In the genomic region with DNA sequence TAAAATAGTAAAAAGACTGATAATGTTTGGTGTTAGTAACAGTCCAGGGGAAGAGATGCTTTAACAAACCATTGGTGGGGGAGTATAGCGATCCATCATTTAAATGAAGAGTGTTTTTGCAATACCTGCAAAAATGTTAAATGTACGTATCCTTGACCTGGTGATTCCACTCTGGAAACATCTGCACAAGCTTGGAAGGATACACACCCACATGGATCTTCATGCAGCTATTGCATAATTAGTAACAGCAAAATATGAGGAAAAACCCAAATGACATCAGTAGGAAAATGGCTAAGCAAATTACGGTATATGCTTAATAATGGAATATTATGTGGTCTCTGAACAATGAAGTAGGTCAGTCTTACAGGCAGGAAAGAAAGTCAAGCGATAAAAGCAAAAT, we compare ENCODE assay signal across 22 cellular contexts. TPM values are rescaled to one million over a fixed set of nuclear protein-coding genes. Genes with fewer than 3 reads are reported as not detected.
DNase-seq lines count a peak whose midpoint lies in the region; ATAC-seq and TF ChIP-seq lines count a peak whose summit lies in the region.
"Had no signal": no experiment of that assay in that cellular context is flagged by ENCODE, and none has a peak within 500 bp of the region (broad histone marks: within the 10 kb centered on the region; RNA-seq: fewer than 3 reads in every experiment).

No MANE protein-coding gene starts in this region.

- H3K36me3 ChIP-seq in cardiac muscle cell (peaks cover 55% of the 10 kb centered on the region), heart right ventricle (no peaks in the 10 kb centered on the region), esophagus muscularis mucosa (no peaks in the 10 kb centered on the region)
- H3K36me3 ChIP-seq: BE2C; BLaER1 treated with 17β-estradiol and CSF1 and Interleukin-3, amounts not matched to agents 10 nM and 100 nM had no signal

- H3K9me3 Mint-ChIP-seq in mesothelial cell of epicardium: peaks cover 14% of the 10 kb centered on the region
- H3K9me3 Mint-ChIP-seq: CD4-positive, alpha-beta T cell had no signal

- H3K9me3 ChIP-seq in cardiac muscle cell (ENCODE audit: low read depth) (no peaks in the 10 kb centered on the region), heart right ventricle (peaks cover 0 to 5% (median 0%) of the 10 kb centered on the region in 11 donors), esophagus muscularis mucosa (no peaks in the 10 kb centered on the region)
- H3K9me3 ChIP-seq: BE2C had no signal

- peak overlapping the region; percentile 2 for H3K27ac Mint-ChIP-seq in mesothelial cell of epicardium
- H3K27ac Mint-ChIP-seq: CD14-positive monocyte; CD4-positive, alpha-beta T cell; CD8-positive, alpha-beta memory T cell had no signal

- TF ChIP-seq EP300 in esophagus muscularis mucosa (IDR thresholded peaks at IDR 0.05): no peak

- H3K27me3 ChIP-seq in cardiac muscle cell: no peaks in the 10 kb centered on the region
- peaks cover 0 to 4% (median 0%) of the 10 kb centered on the region in 7 donors for H3K27me3 ChIP-seq in heart right ventricle
- no peaks in the 10 kb centered on the region for H3K27me3 ChIP-seq in esophagus muscularis mucosa
- H3K27me3 ChIP-seq: BLaER1 treated with 17β-estradiol and CSF1 and Interleukin-3, amounts not matched to agents 10 nM and 100 nM had no signal

- peaks cover 30% of the 10 kb centered on the region for H3K36me3 Mint-ChIP-seq in mesothelial cell of epicardium
- H3K36me3 Mint-ChIP-seq: CD14-positive monocyte; CD8-positive, alpha-beta memory T cell had no signal

- 89 to 92% methylated on average over 4 of the region's 4 CpGs for WGBS in heart right ventricle, 2 donors
- WGBS in esophagus muscularis mucosa: 86% methylated on average over 4 of the region's 4 CpGs

- intact Hi-C loops in heart right ventricle (cut with DNase I) (no loop called here), esophagus muscularis mucosa (cut with DNase I) (no loop called here)

- TF ChIP-seq POLR2A in esophagus muscularis mucosa (IDR thresholded peaks at IDR 0.05; ENCODE audit: low read depth): no peak

- DNase-seq in cardiac muscle cell (ENCODE audit: low read depth in 1 of 2, low spot score in 1 of 2): no peak
- no peak for DNase-seq in heart right ventricle
- peak; percentile 37 for DNase-seq in esophagus muscularis mucosa (ENCODE audit: extremely low spot score)
- no peak for DNase-seq in mesothelial cell of epicardium (ENCODE audit: low spot score in 2 of 2, unreplicated experiment in 2 of 2)
- no peak for DNase-seq in activated CD4-positive, CD25-positive, alpha-beta regulatory T cell treated with anti-CD3 and anti-CD28 coated beads, Interleukin-2, amount 50 U/mL, for 72 hours
- DNase-seq: AML-193; BE2C; CD4-positive, alpha-beta T cell; CD8-positive, alpha-beta memory T cell; DMS 273 treated with DMSO at 0.1 percent for 48 hours; DMS79; EL; GDM1; H7; HCEC 1CT had no signal

- H3K27me3 Mint-ChIP-seq in mesothelial cell of epicardium (ENCODE audit: low read depth): no peaks in the 10 kb centered on the region

- peaks cover 11% of the 10 kb centered on the region for H3K4me1 Mint-ChIP-seq in mesothelial cell of epicardium
- H3K4me1 Mint-ChIP-seq: CD14-positive monocyte; CD8-positive, alpha-beta memory T cell had no signal

- ATAC-seq in heart right ventricle (no peak), HG03354 (IDR thresholded peaks at IDR 0.05; ENCODE audit: poor library complexity, severe bottlenecking, unreplicated experiment) (no peak), GM18498 (IDR thresholded peaks at IDR 0.05; ENCODE audit: unreplicated experiment) (no peak)
- ATAC-seq: GM12878 had no signal

- no peak overlapping the region for H3K4me3 Mint-ChIP-seq in mesothelial cell of epicardium
- H3K4me3 Mint-ChIP-seq: CD14-positive monocyte; CD4-positive, alpha-beta T cell; CD8-positive, alpha-beta memory T cell had no signal

- H3K4me1 ChIP-seq in cardiac muscle cell (ENCODE audit: low read depth) (peaks cover 7% of the 10 kb centered on the region), heart right ventricle (no peaks in the 10 kb centered on the region), esophagus muscularis mucosa (no peaks in the 10 kb centered on the region)
- H3K4me1 ChIP-seq: BE2C had no signal

- H3K4me3 ChIP-seq in cardiac muscle cell (no peak overlapping the region), heart right ventricle (no peak overlapping the region), esophagus muscularis mucosa (no peak overlapping the region)
- H3K4me3 ChIP-seq: BLaER1 treated with 17β-estradiol and CSF1 and Interleukin-3, amounts not matched to agents 10 nM and 100 nM; GM12878 had no signal

- H3K27ac ChIP-seq in cardiac muscle cell: peak overlapping the region; percentile 30
- no peak overlapping the region for H3K27ac ChIP-seq in heart right ventricle
- H3K27ac ChIP-seq in esophagus muscularis mucosa (replicated peaks in 1 of 4): no peak overlapping the region
- H3K27ac ChIP-seq: 22Rv1; BLaER1 treated with 17β-estradiol and CSF1 and Interleukin-3, amounts not matched to agents 10 nM and 100 nM had no signal

- no peak for TF ChIP-seq CTCF in cardiac muscle cell (IDR thresholded peaks at IDR 0.05; ENCODE audit: low read depth, low read length)
- TF ChIP-seq CTCF in heart right ventricle (IDR thresholded peaks at IDR 0.05): no peak
- TF ChIP-seq CTCF in esophagus muscularis mucosa (IDR thresholded peaks at IDR 0.05): no peak
- TF ChIP-seq CTCF in mesothelial cell of epicardium (IDR thresholded peaks at IDR 0.05; ENCODE audit: unreplicated experiment): no peak

RNA-seq across cellular contexts. Expression of a gene that starts 20.5 kb away (rescaled TPM):
- 260 and 313 TPM in 2 replicates for total RNA-seq in cardiac muscle cell
- 348 and 378 TPM in 2 replicates for polyA plus RNA-seq in cardiac muscle cell
- total RNA-seq in heart right ventricle: 1 to 10 TPM in 1 of 10 donors, under 1 TPM in 6, not detected in 3; 0.08 to 1.4 (median 0.17) TPM
- under 1 TPM; 0.07 to 0.09 TPM for polyA plus RNA-seq in heart right ventricle
- 1 to 10 TPM in 3 of 4 donors, under 1 TPM in 1; 0.69 to 3.7 (median 1.9) TPM for total RNA-seq in esophagus muscularis mucosa
- total RNA-seq in mesothelial cell of epicardium: 19.9 to 24.1 TPM (median 22.1 TPM) in 3 replicates
- total RNA-seq: CD4-positive, alpha-beta T cell; CD8-positive, alpha-beta memory T cell; H1; H7 had no signal
- polyA plus RNA-seq: CD14-positive monocyte; CD8-positive, alpha-beta memory T cell; H1 had no signal

Comparison
In these comparisons a context has a peak if more than half of its experiments do, and no peak if none do; other contexts are left out.
1. RNA of a gene that starts 20.5 kb away (total RNA-seq): 260 to 313 TPM in cardiac muscle cell; 19.9 to 24.1 TPM in mesothelial cell of epicardium, 0.69 to 3.7 TPM in esophagus muscularis mucosa and 0.08 to 1.4 TPM in heart right ventricle; every median in the first group is over 10 times any median in the second.